In genomic region chr4:121200795-121201472, GRCh38 we compare ENCODE assay signal across 10 cellular contexts. TPM values are rescaled to one million over a fixed set of nuclear protein-coding genes. Genes with fewer than 3 reads are reported as not detected.
A peak's percentile ranks its signal among the peaks of the same experiment; 100 is the strongest.
DNase-seq lines count a peak whose midpoint lies in the region; ATAC-seq and TF ChIP-seq lines count a peak whose summit lies in the region.
"Had no signal": no experiment of that assay in that cellular context is flagged by ENCODE, and none has a peak within 500 bp of the region (broad histone marks: within the 10 kb centered on the region; RNA-seq: fewer than 3 reads in every experiment).

No MANE protein-coding gene starts in this region.

- ATAC-seq in GM18502 (IDR thresholded peaks at IDR 0.05; ENCODE audit: poor library complexity, unreplicated experiment) (peak; percentile 77), GM19455 (IDR thresholded peaks at IDR 0.05; ENCODE audit: unreplicated experiment) (peak; percentile 77), HG03066 (IDR thresholded peaks at IDR 0.05; ENCODE audit: low read depth, unreplicated experiment) (peak; percentile 78)
- peak; percentile 42 for ATAC-seq in activated naive CD8-positive, alpha-beta T cell treated with anti-CD3 and anti-CD28 coated beads, Interleukin-2, amount 50 U/mL, for 24 hours

- no peaks in the 10 kb centered on the region for H3K36me3 ChIP-seq in A673 (ENCODE audit: insufficient read depth, low read length, poor library complexity, severe bottlenecking)
- no peaks in the 10 kb centered on the region for H3K36me3 ChIP-seq in neural progenitor cell
- no peaks in the 10 kb centered on the region for H3K36me3 ChIP-seq in smooth muscle cell (ENCODE audit: low read depth)

- no peak overlapping the region for H3K9ac ChIP-seq in neural progenitor cell
- H3K9ac ChIP-seq in smooth muscle cell (ENCODE audit: low read depth) = no peak overlapping the region

- DNase-seq in activated naive CD8-positive, alpha-beta T cell treated with anti-CD3 and anti-CD28 coated beads, Interleukin-2, amount 50 U/mL, for 24 hours = no peak
- DNase-seq in activated gamma-delta T cell treated with Interleukin-2 at 50 U/mL for 16 hours (no peak), A673 (ENCODE audit: low spot score) (no peak), neural progenitor cell (ENCODE audit: low spot score) (no peak), smooth muscle cell (lab: John Stamatoyannopoulos, UW; ENCODE audit: unreplicated experiment) (no peak)
- DNase-seq: occipital lobe, SIG-M5 had no signal

- intact Hi-C loops in A673 (cut with micrococcal nuclease; ENCODE audit: unreplicated experiment) = no loop called here

- H3K4me1 ChIP-seq in A673 (ENCODE audit: insufficient read depth, low read length, poor library complexity, severe bottlenecking) = no peaks in the 10 kb centered on the region
- H3K4me1 ChIP-seq in neural progenitor cell = no peaks in the 10 kb centered on the region
- no peaks in the 10 kb centered on the region for H3K4me1 ChIP-seq in smooth muscle cell (ENCODE audit: low read depth)

- 93% methylated on average over 3 of the region's 3 CpGs for WGBS in smooth muscle cell (ENCODE audit: low lambda C conversion rate)

- CTCF ChIA-PET in A673 (lab: Charles Lee) = no interaction called here

- H4K20me1 ChIP-seq in neural progenitor cell (ENCODE audit: low read depth) (no peaks in the 10 kb centered on the region), smooth muscle cell (ENCODE audit: low read depth) (no peaks in the 10 kb centered on the region)

- POLR2A ChIA-PET in A673 (lab: Charles Lee; ENCODE audit: low non-redundant PET) = no interaction called here

- H3K27me3 Mint-ChIP-seq in activated naive CD8-positive, alpha-beta T cell treated with anti-CD3 and anti-CD28 coated beads, Interleukin-2, amount 50 U/mL, for 24 hours = no peaks in the 10 kb centered on the region
- no peaks in the 10 kb centered on the region for H3K27me3 Mint-ChIP-seq in neural progenitor cell (ENCODE audit: insufficient read depth, low read depth)

- H3F3A ChIP-seq in neural progenitor cell (ENCODE audit: low read depth) = no peaks in the 10 kb centered on the region
- H3F3A ChIP-seq in smooth muscle cell (ENCODE audit: low read depth) = no peaks in the 10 kb centered on the region

- H3K4me1 Mint-ChIP-seq in activated naive CD8-positive, alpha-beta T cell treated with anti-CD3 and anti-CD28 coated beads, Interleukin-2, amount 50 U/mL, for 24 hours = peaks cover 27% of the 10 kb centered on the region
- peaks cover 1% of the 10 kb centered on the region for H3K4me1 Mint-ChIP-seq in neural progenitor cell

- H3K9me3 Mint-ChIP-seq in activated naive CD8-positive, alpha-beta T cell treated with anti-CD3 and anti-CD28 coated beads, Interleukin-2, amount 50 U/mL, for 24 hours = peaks cover 6% of the 10 kb centered on the region
- no peaks in the 10 kb centered on the region for H3K9me3 Mint-ChIP-seq in neural progenitor cell

- H2AFZ ChIP-seq in neural progenitor cell (replicated peaks) = no peak overlapping the region
- H2AFZ ChIP-seq in smooth muscle cell (ENCODE audit: low read depth) = no peak overlapping the region

- H3K4me3 ChIP-seq in A673 (ENCODE audit: low read depth, low read length, poor library complexity, severe bottlenecking) = no peak overlapping the region
- H3K4me3 ChIP-seq in neural progenitor cell = no peak overlapping the region
- H3K4me3 ChIP-seq in smooth muscle cell = no peak overlapping the region

- no TSS peak for BruUV-seq in A673 (replicated peaks; lab: Mats Ljungman, UMichigan)

- peak overlapping the region; percentile 40 for H3K27ac Mint-ChIP-seq in activated naive CD8-positive, alpha-beta T cell treated with anti-CD3 and anti-CD28 coated beads, Interleukin-2, amount 50 U/mL, for 24 hours
- no peak overlapping the region for H3K27ac Mint-ChIP-seq in neural progenitor cell

- H3K27ac ChIP-seq in A673 (ENCODE audit: low read depth, low read length, poor library complexity, severe bottlenecking) = no peak overlapping the region
- H3K27ac ChIP-seq in neural progenitor cell = no peak overlapping the region
- no peak overlapping the region for H3K27ac ChIP-seq in smooth muscle cell (ENCODE audit: low read depth)

- H3K4me2 ChIP-seq in neural progenitor cell (no peak overlapping the region), smooth muscle cell (no peak overlapping the region)

- peak overlapping the region; percentile 32 for H3K4me3 Mint-ChIP-seq in activated naive CD8-positive, alpha-beta T cell treated with anti-CD3 and anti-CD28 coated beads, Interleukin-2, amount 50 U/mL, for 24 hours
- H3K4me3 Mint-ChIP-seq in neural progenitor cell = no peak overlapping the region

- H3K79me2 ChIP-seq in neural progenitor cell (ENCODE audit: low read depth) (no peaks in the 10 kb centered on the region), smooth muscle cell (ENCODE audit: low read depth) (no peaks in the 10 kb centered on the region)

- no peaks in the 10 kb centered on the region for H3K27me3 ChIP-seq in A673 (replicated peaks; ENCODE audit: insufficient read depth, low read depth, low read length, poor library complexity)
- no peaks in the 10 kb centered on the region for H3K27me3 ChIP-seq in neural progenitor cell
- H3K27me3 ChIP-seq in smooth muscle cell (ENCODE audit: low read depth) = no peaks in the 10 kb centered on the region

- TF ChIP-seq CTCF in A673 (conservative IDR thresholded peaks at IDR 0.05; ENCODE audit: low read depth, low read length) (no peak), neural progenitor cell (IDR thresholded peaks at IDR 0.05) (no peak), smooth muscle cell (IDR thresholded peaks at IDR 0.05; ENCODE audit: borderline replicate concordance, insufficient read depth, poor library complexity, severe bottlenecking) (no peak)

- H3K9me3 ChIP-seq in A673 (ENCODE audit: low read depth, low read length, poor library complexity, severe bottlenecking) (no peaks in the 10 kb centered on the region), neural progenitor cell (ENCODE audit: low read depth) (no peaks in the 10 kb centered on the region), smooth muscle cell (replicated peaks; ENCODE audit: low read depth) (no peaks in the 10 kb centered on the region)

- no peaks in the 10 kb centered on the region for H3K36me3 Mint-ChIP-seq in activated naive CD8-positive, alpha-beta T cell treated with anti-CD3 and anti-CD28 coated beads, Interleukin-2, amount 50 U/mL, for 24 hours (ENCODE audit: low read depth)
- H3K36me3 Mint-ChIP-seq in neural progenitor cell = no peaks in the 10 kb centered on the region

RNA-seq across cellular contexts. Expression of gene TNIP3, which starts 36.8 kb away (rescaled TPM):
- total RNA-seq in A673 (2021) = 0.44 and 0.58 TPM in 2 replicates
- not detected in 2 replicates for total RNA-seq in neural progenitor cell (ENCODE audit: low replicate concordance)
- total RNA-seq in smooth muscle cell = 3.2 TPM in 1 of 2 replicates, not detected in the other
- 0.33 and 0.34 TPM in 2 replicates for polyA plus RNA-seq in smooth muscle cell
